Comparison of ENCODE assay signal across 8 cellular contexts in the genomic region with DNA sequence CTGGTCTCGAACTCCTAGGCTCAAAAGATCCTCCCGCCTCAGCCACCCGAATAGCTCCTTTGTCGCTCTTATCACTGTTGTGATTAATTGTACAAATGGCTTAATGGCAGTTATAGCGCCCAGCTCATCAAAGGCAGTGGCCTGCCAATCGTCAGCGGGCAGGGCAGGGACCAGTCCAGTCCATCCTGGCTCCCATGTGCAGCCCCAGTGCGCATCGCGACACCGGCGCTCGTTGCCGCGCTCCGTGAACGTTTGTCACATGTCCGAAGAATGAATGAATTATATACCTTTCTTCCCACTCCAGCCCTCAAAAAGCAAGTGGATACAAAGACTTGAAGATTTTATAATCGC. TPM values are rescaled to one million over a fixed set of nuclear protein-coding genes. Genes with fewer than 3 reads are reported as not detected.
DNase-seq lines count a peak whose midpoint lies in the region; ATAC-seq lines count a peak whose summit lies in the region.

No MANE protein-coding gene starts in this region.

- H3K27me3 ChIP-seq in SJCRH30: no peaks in the 10 kb centered on the region

- H3K36me3 ChIP-seq in SJCRH30: no peaks in the 10 kb centered on the region; the same call in 1 of the 2 replicates

- ATAC-seq in left colon: peak; percentile 57
- no peak for ATAC-seq in GM18870 (IDR thresholded peaks at IDR 0.05; ENCODE audit: unreplicated experiment)

- peak overlapping the region; percentile 68 for H3K27ac ChIP-seq in SJCRH30

- in situ Hi-C loops in KBM-7 (cut with MboI; ENCODE audit: low pct_unique_long_range_greater_than_20kb, low sequenced_read_pairs): no loop called here

- H3K4me3 ChIP-seq in SJCRH30: peak overlapping the region; percentile 65

- peaks cover 3% of the 10 kb centered on the region for H3K4me1 ChIP-seq in SJCRH30

- intact Hi-C loops in left colon (cut with DNase I, micrococcal nuclease): no loop called here

- peak; percentile 77 for DNase-seq in Daoy (ENCODE audit: low read depth)
- peak in 53 of 76 experiments; percentile 14 to 79 (median 51) for DNase-seq in HUDEP-2 (lab: John Stamatoyannopoulos, UW; ENCODE audit: unreplicated experiment in 76 of 76)
- peak; percentile 61 to 68 for DNase-seq in SJCRH30
- DNase-seq in cerebellar cortex (ENCODE audit: low spot score): peak; percentile 72
- peak; percentile 60 to 63 for DNase-seq in left colon
- DNase-seq in stimulated activated CD8-positive, alpha-beta memory T cell treated with anti-CD3 and anti-CD28 coated beads, Interleukin-15, amount 100 ng/mL, for 48 hours (ENCODE audit: low read depth in 2 of 2): peak; percentile 34 to 61
- DNase-seq in KBM-7: no peak

- H3K9me3 ChIP-seq in SJCRH30 (replicated peaks): no peaks in the 10 kb centered on the region

RNA-seq across cellular contexts. Expression of gene MTX1, which starts 18.4 kb away (rescaled TPM):
- 81.3 and 96.7 TPM in 2 replicates for total RNA-seq in Daoy (2014; rRNA removed; shearing (Covaris generic))
- total RNA-seq in SJCRH30 (2014; rRNA removed; shearing (Covaris generic)): 25.2 and 31.7 TPM in 2 replicates
- 10 to 100 TPM; 36.3 to 46.4 TPM for total RNA-seq in left colon

RNA-seq across cellular contexts. Expression of gene THBS3, which starts 19.2 kb away (rescaled TPM):
- 2.9 and 3.2 TPM in 2 replicates for total RNA-seq in Daoy (2014; rRNA removed; shearing (Covaris generic))
- total RNA-seq in SJCRH30 (2014; rRNA removed; shearing (Covaris generic)): 4.1 and 4.5 TPM in 2 replicates
- 10 to 100 TPM; 20.0 to 20.9 TPM for total RNA-seq in left colon

RNA-seq across cellular contexts. Expression of gene ENTREP3, which starts 28.4 kb away (rescaled TPM):
- total RNA-seq in Daoy (2014; rRNA removed; shearing (Covaris generic)): 1.6 and 2.7 TPM in 2 replicates
- total RNA-seq in SJCRH30 (2014; rRNA removed; shearing (Covaris generic)): 12.1 and 12.7 TPM in 2 replicates
- 10 to 100 TPM; 19.9 to 21.7 TPM for total RNA-seq in left colon

RNA-seq across cellular contexts. Expression of gene SCAMP3, which starts 35.3 kb away (rescaled TPM):
- 42.1 and 43.4 TPM in 2 replicates for total RNA-seq in Daoy (2014; rRNA removed; shearing (Covaris generic))
- total RNA-seq in SJCRH30 (2014; rRNA removed; shearing (Covaris generic)): 42.1 and 43.4 TPM in 2 replicates
- 10 to 100 TPM; 43.1 to 53.2 TPM for total RNA-seq in left colon

RNA-seq across cellular contexts. Expression of gene CLK2, which starts 46.4 kb away (rescaled TPM):
- 11.5 and 15.1 TPM in 2 replicates for total RNA-seq in Daoy (2014; rRNA removed; shearing (Covaris generic))
- 29.7 and 43.1 TPM in 2 replicates for total RNA-seq in SJCRH30 (2014; rRNA removed; shearing (Covaris generic))
- total RNA-seq in left colon: 10 to 100 TPM; 34.3 to 41.0 TPM
